ENCODE assay signal across 23 cellular contexts in the genomic region with DNA sequence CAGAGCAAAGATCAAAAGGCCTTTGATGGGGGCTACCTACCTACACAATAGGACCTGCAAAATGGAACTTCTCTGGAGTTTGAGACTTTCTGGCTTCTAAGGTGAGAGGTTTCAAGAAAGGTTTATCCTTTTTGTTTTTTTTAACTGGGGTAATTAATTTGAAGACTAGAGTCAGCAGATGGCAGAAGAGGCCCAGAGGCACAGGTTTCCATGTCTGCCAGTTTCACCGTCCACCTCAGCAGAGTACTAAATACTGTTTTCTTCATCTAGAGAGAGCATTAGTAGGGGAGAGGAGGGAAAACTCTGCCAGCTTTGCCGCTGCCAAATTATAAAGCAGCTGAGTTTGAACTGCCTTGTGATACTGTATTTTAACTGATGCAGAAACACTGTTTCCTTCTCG.
DNase-seq lines count a peak whose midpoint lies in the region; ATAC-seq, FAIRE-seq and TF ChIP-seq lines count a peak whose summit lies in the region.
"Had no signal": no experiment of that assay in that cellular context is flagged by ENCODE, and none has a peak within 500 bp of the region (broad histone marks: within the 10 kb centered on the region; RNA-seq: fewer than 3 reads in every experiment).

No MANE protein-coding gene starts in this region.

- TF ChIP-seq POLR2A in HCT116 (IDR thresholded peaks at IDR 0.05; ENCODE audit: borderline replicate concordance, extremely low read depth, insufficient read depth, insufficient read length): no peak

- no peaks in the 10 kb centered on the region for H3K9me3 Mint-ChIP-seq in central memory CD8-positive, alpha-beta T cell
- H3K9me3 Mint-ChIP-seq: mesothelial cell of epicardium, natural killer cell had no signal

- no peaks in the 10 kb centered on the region for H3K9me3 ChIP-seq in HCT116 (ENCODE audit: control insufficient read depth in 1 of 2, insufficient read depth in 1 of 2, low read depth in 1 of 2, low read length in 2 of 2)
- no peaks in the 10 kb centered on the region for H3K9me3 ChIP-seq in HAP-1
- no peaks in the 10 kb centered on the region for H3K9me3 ChIP-seq in pancreas
- H3K9me3 ChIP-seq: left lung, MG63, tibial artery had no signal

- 94% methylated on average over 3 of the region's 3 CpGs for WGBS in pancreas, 2 donors

- no peak for FAIRE-seq in pancreas (lab: Jason Lieb, UNC)
- FAIRE-seq: astrocyte had no signal

- H2AFZ ChIP-seq in HCT116 (ENCODE audit: low read depth, low read length, poor library complexity, severe bottlenecking): no peak overlapping the region

- H3K36me3 Mint-ChIP-seq in central memory CD8-positive, alpha-beta T cell (ENCODE audit: insufficient read depth): peaks cover 12% of the 10 kb centered on the region
- H3K36me3 Mint-ChIP-seq: natural killer cell had no signal

- 0 out of 2 replicates have a peak, but pooled peaks have one; percentile 19 for TF ChIP-seq RAD21 in HCT116 (IDR thresholded peaks at IDR 0.05; ENCODE audit: low read depth)

- H3K4me2 ChIP-seq in HCT116 (ENCODE audit: low read length): no peak overlapping the region

- H3K4me1 Mint-ChIP-seq in central memory CD8-positive, alpha-beta T cell: no peaks in the 10 kb centered on the region
- H3K4me1 Mint-ChIP-seq: natural killer cell had no signal

- H3K4me3 ChIP-seq in HCT116 (replicated peaks in 1 of 2; ENCODE audit: low read depth in 1 of 2, low read length in 2 of 2) (no peak overlapping the region), HAP-1 (no peak overlapping the region), pancreas (no peak overlapping the region)
- H3K4me3 ChIP-seq: left lung, MG63, tibial artery had no signal

- in situ Hi-C loops in HAP-1 (cut with MboI; ENCODE audit: low sequenced_read_pairs): no loop called here

- H3K27ac ChIP-seq in HCT116 (ENCODE audit: low read depth, low read length) (no peak overlapping the region), pancreas (no peak overlapping the region)
- H3K27ac ChIP-seq: left lung, tibial artery had no signal

- POLR2A ChIA-PET in HCT116 (lab: Charles Lee): no interaction called here

- CTCF ChIA-PET in HCT116 (lab: Charles Lee): no interaction called here

- H3K4me1 ChIP-seq in HCT116 (ENCODE audit: control insufficient read depth in 1 of 2, insufficient read depth in 2 of 2, low read length in 2 of 2): no peaks in the 10 kb centered on the region
- H3K4me1 ChIP-seq in HAP-1: peaks cover 36% of the 10 kb centered on the region
- H3K4me1 ChIP-seq in pancreas: no peaks in the 10 kb centered on the region
- H3K4me1 ChIP-seq: left lung had no signal

- H3K27me3 ChIP-seq in HCT116 (ENCODE audit: insufficient read depth, low read length) (no peaks in the 10 kb centered on the region), HAP-1 (ENCODE audit: low read depth) (no peaks in the 10 kb centered on the region), pancreas (no peaks in the 10 kb centered on the region)
- H3K27me3 ChIP-seq: left lung, MG63, tibial artery had no signal

- peaks cover 0 to 7% of the 10 kb centered on the region in 2 experiments; a peak in 1 of 4 replicates for H3K36me3 ChIP-seq in HCT116 (ENCODE audit: control insufficient read depth in 1 of 2, insufficient read depth in 2 of 2, low read length in 2 of 2)
- peaks cover 3% of the 10 kb centered on the region; the same call in 1 of the 2 replicates for H3K36me3 ChIP-seq in HAP-1 (replicated peaks)
- peaks cover 0 to 18% (median 0%) of the 10 kb centered on the region in 3 donors for H3K36me3 ChIP-seq in pancreas
- H3K36me3 ChIP-seq: MG63 had no signal

- H3K4me3 Mint-ChIP-seq in central memory CD8-positive, alpha-beta T cell: no peak overlapping the region
- H3K4me3 Mint-ChIP-seq: activated naive CD8-positive, alpha-beta T cell; mesothelial cell of epicardium; natural killer cell had no signal

- BruUV-seq in HCT116 (replicated peaks; lab: Mats Ljungman, UMichigan): no TSS peak

- ATAC-seq in HCT116: no peak
- no peak for ATAC-seq in central memory CD8-positive, alpha-beta T cell (replicated peaks; ENCODE audit: extremely low read depth, poor library complexity, severe bottlenecking)
- ATAC-seq in left lobe of liver: peak; percentile 71
- no peak for ATAC-seq in GM21529 (IDR thresholded peaks at IDR 0.05; ENCODE audit: unreplicated experiment)
- no peak for ATAC-seq in pancreas
- ATAC-seq: left lung, natural killer cell had no signal

- H4K20me1 ChIP-seq in HCT116 (ENCODE audit: insufficient read depth): no peaks in the 10 kb centered on the region

- H3K9me2 ChIP-seq in HCT116 (ENCODE audit: insufficient read depth): no peaks in the 10 kb centered on the region

- no peak overlapping the region for H3K9ac ChIP-seq in HCT116 (ENCODE audit: low read length)

- RAD21 ChIA-PET in HCT116 (lab: Charles Lee; ENCODE audit: low non-redundant PET in 1 of 2, low total read pairs in 2 of 2, uncharacterized antibody in 2 of 2, unreplicated experiment in 2 of 2): no interaction called here

- TF ChIP-seq CTCF in HCT116 (IDR thresholded peaks at IDR 0.05 in 2 of 3, conservative IDR thresholded peaks at IDR 0.05 in 1 of 3; ENCODE audit: borderline replicate concordance in 1 of 3, insufficient read depth in 1 of 3, low read depth in 2 of 3, low read length in 2 of 3) (no peak), pancreas (IDR thresholded peaks at IDR 0.05) (no peak)

- H3K79me2 ChIP-seq in HCT116 (ENCODE audit: insufficient read depth, low read length): no peaks in the 10 kb centered on the region

- DNase-seq in COR-L47 (lab: John Stamatoyannopoulos, UW) (peak; percentile 64), HCT116 (ENCODE audit: low read depth, low spot score) (no peak), left lobe of liver (ENCODE audit: low spot score) (no peak), HAP-1 (ENCODE audit: low spot score in 2 of 2) (no peak), pancreas (no peak)
- DNase-seq in central memory CD8-positive, alpha-beta T cell (ENCODE audit: low spot score in 2 of 2): no peak
- DNase-seq: activated CD4-positive, alpha-beta T cell treated with anti-CD3 and anti-CD28 coated beads for 4 hours; AML-193; cerebellar nuclear complex; effector memory CD4-positive, alpha-beta T cell; IMR-90; left lung; MG63; natural killer cell; NCI-H187; posterior cingulate gyrus; stimulated activated CD4-positive, alpha-beta T cell treated with anti-CD3 and anti-CD28 coated beads, Interleukin-2, amount 100 ng/mL, for 24 hours; stimulated activated naive CD4-positive, alpha-beta T cell treated with Interleukin-2 at 50 U/mL for 16 hours; tibial artery had no signal

- no peaks in the 10 kb centered on the region for H3K27me3 Mint-ChIP-seq in central memory CD8-positive, alpha-beta T cell
- H3K27me3 Mint-ChIP-seq: activated naive CD8-positive, alpha-beta T cell had no signal

- intact Hi-C loops in HCT116 (cut with micrococcal nuclease): no loop called here
- intact Hi-C loops in pancreas (cut with DNase I): no loop called here

- peak overlapping the region; percentile 44 for H3K27ac Mint-ChIP-seq in central memory CD8-positive, alpha-beta T cell (ENCODE audit: low read depth)
- H3K27ac Mint-ChIP-seq: activated naive CD8-positive, alpha-beta T cell; mesothelial cell of epicardium; natural killer cell had no signal

TF ChIP-seq in HCT116, 20 proteins besides CTCF, POLR2A, EP300 and RAD21:
- TF ChIP-seq SP1 (IDR thresholded peaks at IDR 0.05; ENCODE audit: low read depth): no peak
- TF ChIP-seq, protein P1, sequence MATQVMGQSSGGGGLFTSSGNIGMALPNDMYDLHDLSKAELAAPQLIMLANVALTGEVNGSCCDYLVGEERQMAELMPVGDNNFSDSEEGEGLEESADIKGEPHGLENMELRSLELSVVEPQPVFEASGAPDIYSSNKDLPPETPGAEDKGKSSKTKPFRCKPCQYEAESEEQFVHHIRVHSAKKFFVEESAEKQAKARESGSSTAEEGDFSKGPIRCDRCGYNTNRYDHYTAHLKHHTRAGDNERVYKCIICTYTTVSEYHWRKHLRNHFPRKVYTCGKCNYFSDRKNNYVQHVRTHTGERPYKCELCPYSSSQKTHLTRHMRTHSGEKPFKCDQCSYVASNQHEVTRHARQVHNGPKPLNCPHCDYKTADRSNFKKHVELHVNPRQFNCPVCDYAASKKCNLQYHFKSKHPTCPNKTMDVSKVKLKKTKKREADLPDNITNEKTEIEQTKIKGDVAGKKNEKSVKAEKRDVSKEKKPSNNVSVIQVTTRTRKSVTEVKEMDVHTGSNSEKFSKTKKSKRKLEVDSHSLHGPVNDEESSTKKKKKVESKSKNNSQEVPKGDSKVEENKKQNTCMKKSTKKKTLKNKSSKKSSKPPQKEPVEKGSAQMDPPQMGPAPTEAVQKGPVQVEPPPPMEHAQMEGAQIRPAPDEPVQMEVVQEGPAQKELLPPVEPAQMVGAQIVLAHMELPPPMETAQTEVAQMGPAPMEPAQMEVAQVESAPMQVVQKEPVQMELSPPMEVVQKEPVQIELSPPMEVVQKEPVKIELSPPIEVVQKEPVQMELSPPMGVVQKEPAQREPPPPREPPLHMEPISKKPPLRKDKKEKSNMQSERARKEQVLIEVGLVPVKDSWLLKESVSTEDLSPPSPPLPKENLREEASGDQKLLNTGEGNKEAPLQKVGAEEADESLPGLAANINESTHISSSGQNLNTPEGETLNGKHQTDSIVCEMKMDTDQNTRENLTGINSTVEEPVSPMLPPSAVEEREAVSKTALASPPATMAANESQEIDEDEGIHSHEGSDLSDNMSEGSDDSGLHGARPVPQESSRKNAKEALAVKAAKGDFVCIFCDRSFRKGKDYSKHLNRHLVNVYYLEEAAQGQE (IDR thresholded peaks at IDR 0.05; ENCODE audit: low read depth): no peak
TF ChIP-seq in HCT116: peak in this region for 0.
